20 cellular contexts compared by ENCODE assay signal in the genomic region with DNA sequence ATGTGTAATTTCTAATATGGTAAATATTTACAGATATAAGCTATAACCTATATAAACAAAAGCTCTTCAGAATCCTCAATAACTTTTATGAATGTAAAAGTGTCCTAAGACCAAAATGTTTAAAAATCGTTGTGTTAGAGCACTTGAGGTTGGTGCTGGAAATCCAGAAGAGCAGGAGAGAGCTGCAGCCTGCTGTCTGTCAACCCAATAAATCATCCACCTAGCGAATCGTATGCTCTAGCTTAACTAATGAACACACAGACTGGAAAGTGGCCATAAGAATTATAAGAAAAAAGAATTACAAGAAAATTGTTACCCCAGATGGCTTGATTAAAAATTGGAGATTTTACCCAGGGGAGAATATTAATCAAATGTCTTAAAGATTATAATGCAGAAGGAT.
"Had no signal": no experiment of that assay in that cellular context is flagged by ENCODE, and none has a peak within 500 bp of the region (broad histone marks: within the 10 kb centered on the region; RNA-seq: fewer than 3 reads in every experiment).

No MANE protein-coding gene starts in this region.

- H3K36me3 ChIP-seq: SJCRH30 had no signal

- ATAC-seq: Panc1, PC-3, SK-N-SH treated with all-trans-retinoic acid at 6 μM for 48 hours had no signal

- DNase-seq: Karpas-422; KG1; MG63; NCI-H1092; NCI-H1105 treated with DMSO at 0.1 percent for 48 hours; NCI-H1417 treated with DMSO at 0.1 percent for 48 hours; NCI-H146; NCI-H1694 treated with DMSO at 0.1 percent for 48 hours; NCI-H1930; NCI-H2081; NCI-H2227 treated with DMSO at 0.1 percent for 48 hours; NCI-H526 treated with DMSO at 0.1 percent for 48 hours; NCI-H748 treated with DMSO at 0.1 percent for 48 hours; NK-92 treated with Interleukin-12 subunit alpha and Interleukin-12 subunit beta, amount 100 ng/mL, for 24 hours; PC-3; SHP77 treated with DMSO at 0.1 percent for 48 hours; SJCRH30 had no signal

- H3K4me3 ChIP-seq: MG63, SJCRH30 had no signal

- H3K9me3 ChIP-seq: MG63, SJCRH30 had no signal

- H3K27me3 ChIP-seq: MG63, SJCRH30 had no signal

- H3K4me1 ChIP-seq: SJCRH30 had no signal

- H3K27ac ChIP-seq: RWPE1, SJCRH30 had no signal
